1 cellular context compared by ENCODE assay signal in genomic region chr13:57843555-57843954, GRCh38.
TF ChIP-seq lines count a peak whose summit lies in the region.

No MANE protein-coding gene starts in this region.

TF ChIP-seq in SK-N-SH, 30 proteins besides CTCF, POLR2A, EP300 and RAD21 (continued from another document):
- TF ChIP-seq REST (IDR thresholded peaks at IDR 0.05; ENCODE audit: low read depth, low read length): no peak
- TF ChIP-seq USF1 (IDR thresholded peaks at IDR 0.05; ENCODE audit: borderline replicate concordance, low read depth): no peak
TF ChIP-seq in SK-N-SH: peak in this region for 0.
